Comparison of ENCODE assay signal across 24 cellular contexts in genomic region chr5:80282054-80282453, GRCh38. TPM values are rescaled to one million over a fixed set of nuclear protein-coding genes. Genes with fewer than 3 reads are reported as not detected.
DNase-seq lines count a peak whose midpoint lies in the region; ATAC-seq and TF ChIP-seq lines count a peak whose summit lies in the region.
"Had no signal": no experiment of that assay in that cellular context is flagged by ENCODE, and none has a peak within 500 bp of the region (broad histone marks: within the 10 kb centered on the region; RNA-seq: fewer than 3 reads in every experiment).

No MANE protein-coding gene starts in this region.

- intact Hi-C loops in right cardiac atrium (cut with DNase I) (no loop called here), Right ventricle myocardium inferior (cut with DNase I) (no loop called here)

- ATAC-seq in right cardiac atrium (peak; percentile 34 to 68), Right ventricle myocardium inferior (no peak), HG03097 (IDR thresholded peaks at IDR 0.05; ENCODE audit: low FRiP score, unreplicated experiment) (no peak)
- ATAC-seq: HCT116, Panc1 had no signal

- no peak overlapping the region for H3K27ac ChIP-seq in right cardiac atrium (ENCODE audit: low read length)
- H3K27ac ChIP-seq: 22Rv1 had no signal

- 46% methylated on average over 3 of the region's 3 CpGs for WGBS in right cardiac atrium

- TF ChIP-seq POLR2A in erythroblast (IDR thresholded peaks at IDR 0.05; ENCODE audit: low read length): no peak

- H3K4me1 ChIP-seq in right cardiac atrium (ENCODE audit: control insufficient read depth, insufficient read depth, low read length): no peaks in the 10 kb centered on the region

- no peaks in the 10 kb centered on the region for H3K27me3 ChIP-seq in right cardiac atrium (ENCODE audit: control insufficient read depth, insufficient read depth)
- H3K27me3 ChIP-seq: MG63 had no signal

- DNase-seq in DMS53 (lab: John Stamatoyannopoulos, UW): peak; percentile 9
- DNase-seq in DMS53 treated with DMSO at 0.1 percent for 48 hours (lab: John Stamatoyannopoulos, UW; ENCODE audit: unreplicated experiment): no peak
- no peak for DNase-seq in right cardiac atrium
- no peak for DNase-seq in Right ventricle myocardium inferior (ENCODE audit: missing footprints)
- peak; percentile 3 to 12 for DNase-seq in erythroblast (lab: John Stamatoyannopoulos, UW)
- DNase-seq in COR-L47 (lab: John Stamatoyannopoulos, UW): no peak
- DNase-seq in activated CD4-positive, alpha-beta T cell treated with anti-CD3 and anti-CD28 coated beads, Interleukin-2, amount 50 U/mL, for 4 hours: no peak
- DNase-seq: CD4-positive, alpha-beta memory T cell; GF-D8; IMR-90; Karpas-422; MG63; NCI-H1092 treated with DMSO at 0.1 percent for 48 hours; NCI-H1694 treated with DMSO at 0.1 percent for 48 hours; NCI-H446; NCI-H774; Right ventricle myocardium superior; SK-N-SH had no signal

- no peak overlapping the region for H3K4me3 ChIP-seq in right cardiac atrium (ENCODE audit: low read length)
- H3K4me3 ChIP-seq: MG63 had no signal

- no peaks in the 10 kb centered on the region for H3K9me3 ChIP-seq in right cardiac atrium (ENCODE audit: control insufficient read depth, low read length)
- H3K9me3 ChIP-seq: MG63, SK-N-SH had no signal

RNA-seq across cellular contexts. Expression of gene SERINC5, which starts 26.2 kb away (rescaled TPM):
- total RNA-seq in right cardiac atrium (10 to 100 TPM; 11.1 to 13.4 (median 12.4) TPM), Right ventricle myocardium inferior (14.5 TPM)
- polyA plus RNA-seq in right cardiac atrium: 3.5 TPM

RNA-seq across cellular contexts. Expression of gene SPZ1, which starts 37.7 kb away (rescaled TPM):
- total RNA-seq in right cardiac atrium (not detected), Right ventricle myocardium inferior (not detected)
- polyA plus RNA-seq in right cardiac atrium: not detected
- total RNA-seq: CD4-positive, alpha-beta memory T cell; HT1080; IMR-90; Right ventricle myocardium superior had no signal
- polyA plus RNA-seq: BJ; CD4-positive, alpha-beta memory T cell; IMR-90; SK-N-SH had no signal

Comparison
In these comparisons a context has a peak if more than half of its experiments do, and no peak if none do; other contexts are left out.
1. DNase-seq: peak in DMS53 (single experiment) and erythroblast (2 of 2); none in DMS53 treated with DMSO at 0.1 percent for 48 hours (single experiment), right cardiac atrium (0 of 3), Right ventricle myocardium inferior (single experiment), COR-L47 (single experiment) and activated CD4-positive, alpha-beta T cell treated with anti-CD3 and anti-CD28 coated beads, Interleukin-2, amount 50 U/mL, for 4 hours (0 of 2).
2. ATAC-seq: peak in right cardiac atrium (2 of 2); none in Right ventricle myocardium inferior (single experiment) and HG03097 (single experiment).